ENCODE assay signal across 12 cellular contexts in genomic region chr16:89565256-89565505, GRCh38. TPM values are rescaled to one million over a fixed set of nuclear protein-coding genes. Genes with fewer than 3 reads are reported as not detected.
DNase-seq lines count a peak whose midpoint lies in the region; ATAC-seq and TF ChIP-seq lines count a peak whose summit lies in the region.
"Had no signal": no experiment of that assay in that cellular context is flagged by ENCODE, and none has a peak within 500 bp of the region (broad histone marks: within the 10 kb centered on the region; RNA-seq: fewer than 3 reads in every experiment).

No MANE protein-coding gene starts in this region.

- intact Hi-C loops in CD14-positive monocyte (cut with micrococcal nuclease): no loop called here
- intact Hi-C loops in left lung (cut with DNase I): no loop called here

- H3K27me3 ChIP-seq in left lung: peaks cover 0 to 14% of the 10 kb centered on the region in 2 donors
- H3K27me3 ChIP-seq: foreskin keratinocyte had no signal

- DNase-seq in CD14-positive monocyte (ENCODE audit: low spot score): no peak
- peak; percentile 72 for DNase-seq in HT1080 (ENCODE audit: low read depth)
- DNase-seq in activated naive CD8-positive, alpha-beta T cell treated with anti-CD3 and anti-CD28 coated beads for 36 hours: no peak
- no peak for DNase-seq in left lung
- DNase-seq in NCI-H146 treated with DMSO at 0.1 percent for 48 hours (lab: John Stamatoyannopoulos, UW; ENCODE audit: unreplicated experiment): no peak
- DNase-seq in central memory CD4-positive, alpha-beta T cell: no peak
- no peak for DNase-seq in stimulated activated naive CD4-positive, alpha-beta T cell (lab: John Stamatoyannopoulos, UW)
- DNase-seq: NCI-H2081 treated with DMSO at 0.1 percent for 48 hours had no signal

- peak overlapping the region in 1 of 2 donors; percentile 11 for H3K4me3 ChIP-seq in left lung

- H3K9me3 Mint-ChIP-seq in CD14-positive monocyte: no peaks in the 10 kb centered on the region
- no peaks in the 10 kb centered on the region for H3K9me3 Mint-ChIP-seq in activated naive CD8-positive, alpha-beta T cell treated with anti-CD3 and anti-CD28 coated beads for 36 hours

- H3K36me3 Mint-ChIP-seq in CD14-positive monocyte: peaks cover 41 to 43% of the 10 kb centered on the region in 2 donors
- H3K36me3 Mint-ChIP-seq in activated naive CD8-positive, alpha-beta T cell treated with anti-CD3 and anti-CD28 coated beads for 36 hours: peaks cover 39% of the 10 kb centered on the region

- peak; percentile 3 for ATAC-seq in left lung
- no peak for ATAC-seq in HG03175 (IDR thresholded peaks at IDR 0.05; ENCODE audit: unreplicated experiment)

- H3K4me1 ChIP-seq in left lung: peaks cover 16 to 54% of the 10 kb centered on the region in 2 donors
- H3K4me1 ChIP-seq: foreskin keratinocyte had no signal

- H3K27ac Mint-ChIP-seq in CD14-positive monocyte: no peak overlapping the region
- peak overlapping the region; percentile 93 for H3K27ac Mint-ChIP-seq in activated naive CD8-positive, alpha-beta T cell treated with anti-CD3 and anti-CD28 coated beads for 36 hours

- H3K36me3 ChIP-seq in left lung: peaks cover 0 to 42% of the 10 kb centered on the region in 2 donors

- H3K9me3 ChIP-seq in left lung: no peaks in the 10 kb centered on the region

- no peak for TF ChIP-seq CTCF in CD14-positive monocyte (IDR thresholded peaks at IDR 0.05)
- no peak for TF ChIP-seq CTCF in left lung (IDR thresholded peaks at IDR 0.05)

- peak overlapping the region; percentile 57 to 72 for H3K4me3 Mint-ChIP-seq in CD14-positive monocyte
- H3K4me3 Mint-ChIP-seq in activated naive CD8-positive, alpha-beta T cell treated with anti-CD3 and anti-CD28 coated beads for 36 hours: peak overlapping the region; percentile 97

- no peak overlapping the region for H3K27ac ChIP-seq in left lung
- H3K27ac ChIP-seq: foreskin keratinocyte had no signal

- H3K27me3 Mint-ChIP-seq in CD14-positive monocyte (ENCODE audit: low read depth in 3 of 3): peaks cover 5 to 8% (median 6%) of the 10 kb centered on the region in 3 donors
- no peaks in the 10 kb centered on the region for H3K27me3 Mint-ChIP-seq in activated naive CD8-positive, alpha-beta T cell treated with anti-CD3 and anti-CD28 coated beads for 36 hours

- H3K4me1 Mint-ChIP-seq in CD14-positive monocyte: peaks cover 51% of the 10 kb centered on the region
- peaks cover 40% of the 10 kb centered on the region for H3K4me1 Mint-ChIP-seq in activated naive CD8-positive, alpha-beta T cell treated with anti-CD3 and anti-CD28 coated beads for 36 hours

RNA-seq across cellular contexts. Expression of gene RPL13, which starts 4.7 kb away (rescaled TPM):
- polyA plus RNA-seq in CD14-positive monocyte: 1,000 to 10,000 TPM; 1,251 to 1,329 TPM
- total RNA-seq in HT1080 (2014; rRNA removed; shearing (Covaris generic)): 4,778 and 6,062 TPM in 2 replicates
- 7,134 and 7,194 TPM in 2 replicates for polyA plus RNA-seq in HT1080 (2015; cell fraction: cytosol; rRNA removed)
- 2,253 and 2,304 TPM in 2 replicates for polyA plus RNA-seq in HT1080 (2015; cell fraction: nucleus; rRNA removed)
- 1,000 to 10,000 TPM; 2,814 to 2,845 TPM for total RNA-seq in activated naive CD8-positive, alpha-beta T cell treated with anti-CD3 and anti-CD28 coated beads for 36 hours
- 1,000 to 10,000 TPM; 1,639 to 1,736 TPM for total RNA-seq in left lung

RNA-seq across cellular contexts. Expression of gene CPNE7, which starts 10.4 kb away (rescaled TPM):
- polyA plus RNA-seq in CD14-positive monocyte: not detected
- 0.87 TPM in 1 of 2 replicates, not detected in the other for total RNA-seq in HT1080 (2014; rRNA removed; shearing (Covaris generic))
- polyA plus RNA-seq in HT1080 (2015; cell fraction: cytosol; rRNA removed): 1.1 and 1.6 TPM in 2 replicates
- 36.0 and 36.8 TPM in 2 replicates for polyA plus RNA-seq in HT1080 (2015; cell fraction: nucleus; rRNA removed)
- 1 to 10 TPM; 5.7 to 6.0 TPM for total RNA-seq in activated naive CD8-positive, alpha-beta T cell treated with anti-CD3 and anti-CD28 coated beads for 36 hours
- 1 to 10 TPM in 1 of 2 donors, under 1 TPM in 1; 0.50 to 1.3 TPM for total RNA-seq in left lung
- total RNA-seq: right cardiac atrium had no signal
- polyA plus RNA-seq: right cardiac atrium had no signal

RNA-seq across cellular contexts. Expression of gene DPEP1, which starts 48.3 kb away (rescaled TPM):
- not detected for polyA plus RNA-seq in CD14-positive monocyte
- not detected in 2 replicates for total RNA-seq in HT1080 (2014; rRNA removed; shearing (Covaris generic))
- polyA plus RNA-seq in HT1080 (2015; cell fraction: cytosol; rRNA removed): not detected in 2 replicates
- not detected in 2 replicates for polyA plus RNA-seq in HT1080 (2015; cell fraction: nucleus; rRNA removed)
- total RNA-seq in activated naive CD8-positive, alpha-beta T cell treated with anti-CD3 and anti-CD28 coated beads for 36 hours: under 1 TPM in 1 of 2 experiments, not detected in 1; 0.16 TPM
- total RNA-seq in left lung: 1 to 10 TPM in 1 of 2 donors, under 1 TPM in 1; 0.31 to 2.5 TPM
- total RNA-seq: activated CD8-positive, alpha-beta memory T cell treated with anti-CD3 and anti-CD28 coated beads for 36 hours; foreskin keratinocyte had no signal
- polyA plus RNA-seq: foreskin keratinocyte had no signal

RNA-seq across cellular contexts. Expression of gene SPG7, which starts 57.0 kb away (rescaled TPM):
- polyA plus RNA-seq in CD14-positive monocyte: 10 to 100 TPM; 30.3 to 34.4 TPM
- 98.5 and 101 TPM in 2 replicates for total RNA-seq in HT1080 (2014; rRNA removed; shearing (Covaris generic))
- 48.6 and 93.7 TPM in 2 replicates for polyA plus RNA-seq in HT1080 (2015; cell fraction: cytosol; rRNA removed)
- polyA plus RNA-seq in HT1080 (2015; cell fraction: nucleus; rRNA removed): 341 and 373 TPM in 2 replicates
- 10 to 100 TPM; 63.1 to 76.7 TPM for total RNA-seq in activated naive CD8-positive, alpha-beta T cell treated with anti-CD3 and anti-CD28 coated beads for 36 hours
- 10 to 100 TPM; 79.3 to 79.5 TPM for total RNA-seq in left lung
